Comparison of ENCODE assay signal across 1 cellular context in genomic region chr2:71129891-71130324, GRCh38.
TF ChIP-seq lines count a peak whose summit lies in the region.

MCEE (minus strand) TSS chr2:71130229; CDS start chr2:71130219, 10 bp downstream.

TF ChIP-seq in K562, 482 proteins besides CTCF, POLR2A, EP300 and RAD21 (continued from another document):
- TF ChIP-seq PBX2 (CRISPR knock-in tag; IDR thresholded peaks at IDR 0.05; ENCODE audit: low read depth) (no peak), PBX2 (tag; conservative IDR thresholded peaks at IDR 0.05; ENCODE audit: low read depth) (no peak), LEF1 (IDR thresholded peaks at IDR 0.05) (no peak), NELFE (IDR thresholded peaks at IDR 0.05; ENCODE audit: insufficient read depth, insufficient read length) (no peak), MBD2 (IDR thresholded peaks at IDR 0.05; ENCODE audit: borderline replicate concordance, low read depth) (0 out of 2 replicates have a peak, but pooled peaks have one; percentile 11), ZBTB9 (CRISPR knock-in tag; IDR thresholded peaks at IDR 0.05) (peak; percentile 89), FOXP1 (CRISPR knock-in tag; IDR thresholded peaks at IDR 0.05) (peak; percentile 70; the same call in 1 of the 2 replicates), EP400 (IDR thresholded peaks at IDR 0.05) (peak; percentile 96; the same call in 1 of the 2 replicates), ZNF134 (CRISPR knock-in tag; conservative IDR thresholded peaks at IDR 0.05) (no peak), POLR2G (IDR thresholded peaks at IDR 0.05; ENCODE audit: low read depth, low read length) (peak; percentile 96), NFRKB (IDR thresholded peaks at IDR 0.05; ENCODE audit: low read depth) (no peak; the same call in none of the 2 replicates), TCF7 (IDR thresholded peaks at IDR 0.05; ENCODE audit: borderline replicate concordance) (no peak), PURB (CRISPR knock-in tag; IDR thresholded peaks at IDR 0.05; ENCODE audit: low read depth) (no peak), SIN3A (IDR thresholded peaks at IDR 0.05; ENCODE audit: borderline replicate concordance in 2 of 2, control insufficient read depth in 1 of 2, low read depth in 2 of 2, low read length in 2 of 2) (peak in 1 of 2 experiments; percentile 65; a peak in 1 of 4 replicates), ZNF766 (CRISPR knock-in tag; conservative IDR thresholded peaks at IDR 0.05) (no peak), SUPT5H (IDR thresholded peaks at IDR 0.05) (peak; percentile 87), FOXK2 (conservative IDR thresholded peaks at IDR 0.05 in 1 of 2, IDR thresholded peaks at IDR 0.05 in 1 of 2; ENCODE audit: low read depth in 2 of 2) (no peak), E2F3 (CRISPR knock-in tag; IDR thresholded peaks at IDR 0.05) (no peak), ZNF121 (CRISPR knock-in tag; conservative IDR thresholded peaks at IDR 0.05) (no peak), BMI1 (IDR thresholded peaks at IDR 0.05; ENCODE audit: low read length) (no peak), TRIM28 (IDR thresholded peaks at IDR 0.05) (no peak), YY1 (IDR thresholded peaks at IDR 0.05; ENCODE audit: borderline replicate concordance in 1 of 3, control insufficient read depth in 1 of 3, extremely low read depth in 1 of 3, insufficient read depth in 3 of 3, insufficient read length in 1 of 3, insufficient replicate concordance in 2 of 3, low read depth in 1 of 3, low read length in 2 of 3) (peak; percentile 83 to 94 (median 93)), PRPF4 (IDR thresholded peaks at IDR 0.05; ENCODE audit: insufficient read depth, low read depth, low read length, poor library complexity, severe bottlenecking) (no peak), HDAC1 (IDR thresholded peaks at IDR 0.05) (peak in 1 of 2 experiments; percentile 86; a peak in 2 of 4 replicates), PTTG1 (tag; IDR thresholded peaks at IDR 0.05; ENCODE audit: low read depth) (no peak), MYC (IDR thresholded peaks at IDR 0.05; ENCODE audit: low read depth, low read length) (no peak; the same call in 1 of the 2 replicates), MYC (CRISPR knock-in tag; IDR thresholded peaks at IDR 0.05; ENCODE audit: borderline replicate concordance, low read depth) (no peak), SAFB2 (IDR thresholded peaks at IDR 0.05; ENCODE audit: borderline replicate concordance, low read depth, low read length, severe bottlenecking) (no peak), KAT8 (IDR thresholded peaks at IDR 0.05; ENCODE audit: low read depth) (no peak), ELF4 (CRISPR knock-in tag; IDR thresholded peaks at IDR 0.05) (no peak)
